10 cellular contexts compared by ENCODE assay signal in the genomic region with DNA sequence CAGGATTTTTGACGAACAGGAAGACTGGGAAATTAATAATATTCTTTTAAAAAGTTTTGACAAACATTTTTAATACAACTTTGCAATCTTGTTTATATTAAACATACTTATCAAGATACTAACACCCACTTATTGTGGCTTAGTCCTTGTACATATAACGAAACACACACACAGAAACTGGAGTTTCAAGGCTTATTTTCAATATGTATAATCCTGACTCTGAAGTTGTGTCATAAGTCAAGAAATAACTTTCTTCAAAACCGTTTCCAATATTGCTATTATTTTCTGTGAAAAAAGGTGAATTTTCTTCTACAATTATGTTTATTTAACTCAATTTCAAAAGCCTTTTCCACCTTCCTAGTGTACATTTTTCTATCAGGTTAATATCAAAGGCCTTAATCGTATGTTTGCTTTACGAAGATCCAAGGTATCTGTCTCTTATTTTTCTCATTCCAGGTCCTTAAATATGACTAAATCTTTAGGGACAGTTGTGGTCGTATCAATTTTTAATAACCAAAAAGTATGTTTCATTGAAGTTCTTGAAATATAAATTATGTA. TPM values are rescaled to one million over a fixed set of nuclear protein-coding genes. Genes with fewer than 3 reads are reported as not detected.
DNase-seq lines count a peak whose midpoint lies in the region; ATAC-seq lines count a peak whose summit lies in the region.
"Had no signal": no experiment of that assay in that cellular context is flagged by ENCODE, and none has a peak within 500 bp of the region (broad histone marks: within the 10 kb centered on the region; RNA-seq: fewer than 3 reads in every experiment).

No MANE protein-coding gene starts in this region.

- intact Hi-C loops in activated CD4-positive, alpha-beta memory T cell treated with anti-CD3 and anti-CD28 coated beads for 36 hours (cut with micrococcal nuclease) = loop anchor here (10.0 kb wide), 1 partner anchor 223 kb away; no protein-coding TSS in a partner anchor
- intact Hi-C loops in sciatic nerve (cut with DNase I) = no loop called here

- H3K4me3 Mint-ChIP-seq in activated CD4-positive, alpha-beta memory T cell treated with anti-CD3 and anti-CD28 coated beads, Interleukin-2, amount 10 ng/mL, durations not matched to agents 7 days and 5 days = peak overlapping the region; percentile 90
- H3K4me3 Mint-ChIP-seq in activated CD4-positive, alpha-beta memory T cell treated with anti-CD3 and anti-CD28 coated beads for 36 hours = no peak overlapping the region

- ATAC-seq in HG02798 (IDR thresholded peaks at IDR 0.05; ENCODE audit: poor library complexity, unreplicated experiment) (no peak), GM21576 (IDR thresholded peaks at IDR 0.05; ENCODE audit: unreplicated experiment) (no peak), sciatic nerve (no peak)

- no peak overlapping the region for H3K27ac ChIP-seq in duodenal mucosa (ENCODE audit: low read depth, low read length)

- peak overlapping the region in 1 of 2 donors; percentile 6 for H3K9ac ChIP-seq in duodenal mucosa (ENCODE audit: low read depth in 1 of 2, low read length in 2 of 2)

- peaks cover 58% of the 10 kb centered on the region for H3K36me3 Mint-ChIP-seq in activated CD4-positive, alpha-beta memory T cell treated with anti-CD3 and anti-CD28 coated beads, Interleukin-2, amount 10 ng/mL, durations not matched to agents 7 days and 5 days (ENCODE audit: low read depth)
- H3K36me3 Mint-ChIP-seq in activated CD4-positive, alpha-beta memory T cell treated with anti-CD3 and anti-CD28 coated beads for 36 hours = peaks cover 13% of the 10 kb centered on the region

- DNase-seq in activated CD4-positive, alpha-beta memory T cell treated with anti-CD3 and anti-CD28 coated beads, Interleukin-2, amount 10 ng/mL, durations not matched to agents 7 days and 5 days = no peak
- no peak for DNase-seq in activated CD4-positive, alpha-beta memory T cell treated with anti-CD3 and anti-CD28 coated beads for 36 hours
- no peak for DNase-seq in MG63
- peak; percentile 56 for DNase-seq in superior temporal gyrus (ENCODE audit: extremely low spot score)
- no peak for DNase-seq in sciatic nerve (ENCODE audit: low spot score)
- DNase-seq: stomach had no signal

- CTCF ChIA-PET in activated CD4-positive, alpha-beta memory T cell treated with anti-CD3 and anti-CD28 coated beads, Interleukin-2, amount 10 ng/mL, durations not matched to agents 7 days and 5 days (lab: Charles Lee) = interaction anchor here (1.1 kb wide), 1 partner anchor 1317 kb away, joined by 8 read pairs; no protein-coding TSS in a partner anchor
- CTCF ChIA-PET in activated CD4-positive, alpha-beta memory T cell treated with anti-CD3 and anti-CD28 coated beads for 36 hours (lab: Charles Lee) = interaction anchor here (1.9 to 4.1 kb wide), 3 partner anchors 12 to 99 kb away, joined by 7 to 25 read pairs (median 20); partner anchors contain the start of gene FAF1

- H3K36me3 ChIP-seq in MG63 = peaks cover 34% of the 10 kb centered on the region
- no peaks in the 10 kb centered on the region for H3K36me3 ChIP-seq in duodenal mucosa (ENCODE audit: control insufficient read depth in 1 of 2, insufficient read depth in 2 of 2, low read length in 2 of 2)
- H3K36me3 ChIP-seq: stomach had no signal

- peaks cover 42% of the 10 kb centered on the region for H3K4me1 Mint-ChIP-seq in activated CD4-positive, alpha-beta memory T cell treated with anti-CD3 and anti-CD28 coated beads, Interleukin-2, amount 10 ng/mL, durations not matched to agents 7 days and 5 days
- peaks cover 37% of the 10 kb centered on the region for H3K4me1 Mint-ChIP-seq in activated CD4-positive, alpha-beta memory T cell treated with anti-CD3 and anti-CD28 coated beads for 36 hours (ENCODE audit: low read depth)

- POLR2A ChIA-PET in activated CD4-positive, alpha-beta memory T cell treated with anti-CD3 and anti-CD28 coated beads, Interleukin-2, amount 10 ng/mL, durations not matched to agents 7 days and 5 days (lab: Charles Lee) = interaction anchor here (1.0 to 4.2 kb wide), 4 partner anchors 11 to 265 kb away, joined by 3 to 150 read pairs (median 16); partner anchors contain the start of genes FAF1 and RNF11
- POLR2A ChIA-PET in activated CD4-positive, alpha-beta memory T cell treated with anti-CD3 and anti-CD28 coated beads for 36 hours (lab: Charles Lee) = interaction anchor here (3.2 kb wide), 1 partner anchor 11 kb away, joined by 20 read pairs; the partner anchor contains the start of gene FAF1

- no peaks in the 10 kb centered on the region for H3K9me3 Mint-ChIP-seq in activated CD4-positive, alpha-beta memory T cell treated with anti-CD3 and anti-CD28 coated beads, Interleukin-2, amount 10 ng/mL, durations not matched to agents 7 days and 5 days
- H3K9me3 Mint-ChIP-seq in activated CD4-positive, alpha-beta memory T cell treated with anti-CD3 and anti-CD28 coated beads for 36 hours = no peaks in the 10 kb centered on the region
- H3K9me3 Mint-ChIP-seq: central memory CD8-positive, alpha-beta T cell had no signal

- H3K27me3 Mint-ChIP-seq in activated CD4-positive, alpha-beta memory T cell treated with anti-CD3 and anti-CD28 coated beads, Interleukin-2, amount 10 ng/mL, durations not matched to agents 7 days and 5 days = peaks cover 36% of the 10 kb centered on the region
- H3K27me3 Mint-ChIP-seq in activated CD4-positive, alpha-beta memory T cell treated with anti-CD3 and anti-CD28 coated beads for 36 hours = peaks cover 35% of the 10 kb centered on the region

- H3K27ac Mint-ChIP-seq in activated CD4-positive, alpha-beta memory T cell treated with anti-CD3 and anti-CD28 coated beads, Interleukin-2, amount 10 ng/mL, durations not matched to agents 7 days and 5 days = no peak overlapping the region
- no peak overlapping the region for H3K27ac Mint-ChIP-seq in activated CD4-positive, alpha-beta memory T cell treated with anti-CD3 and anti-CD28 coated beads for 36 hours

- peak overlapping the region; percentile 81 for H3K4me3 ChIP-seq in MG63
- peak overlapping the region; percentile 13 to 23 for H3K4me3 ChIP-seq in duodenal mucosa (ENCODE audit: low read depth in 1 of 2, low read length in 2 of 2)

- H3K9me3 ChIP-seq in MG63 (no peaks in the 10 kb centered on the region), duodenal mucosa (ENCODE audit: control insufficient read depth in 1 of 2, low read length in 2 of 2) (no peaks in the 10 kb centered on the region)
- H3K9me3 ChIP-seq: stomach had no signal

- peaks cover 0 to 18% of the 10 kb centered on the region in 2 donors for H3K4me1 ChIP-seq in duodenal mucosa (ENCODE audit: control insufficient read depth in 1 of 2, insufficient read depth in 2 of 2, low read length in 2 of 2)

- H3K27me3 ChIP-seq in MG63 = no peaks in the 10 kb centered on the region
- no peaks in the 10 kb centered on the region for H3K27me3 ChIP-seq in duodenal mucosa (ENCODE audit: control insufficient read depth in 1 of 2, insufficient read depth in 2 of 2, low read length in 2 of 2)

RNA-seq across cellular contexts. Expression of gene CDKN2C, which starts 1.8 kb away (rescaled TPM):
- total RNA-seq in activated CD4-positive, alpha-beta memory T cell treated with anti-CD3 and anti-CD28 coated beads, Interleukin-2, amount 10 ng/mL, durations not matched to agents 7 days and 5 days = 10 to 100 TPM; 53.1 to 56.1 TPM
- 10 to 100 TPM; 15.5 to 16.8 TPM for total RNA-seq in activated CD4-positive, alpha-beta memory T cell treated with anti-CD3 and anti-CD28 coated beads for 36 hours
- total RNA-seq in MG63 (2014; rRNA removed; shearing (Covaris generic); ENCODE audit: low replicate concordance) = 80.5 and 107 TPM in 2 replicates
- total RNA-seq in sciatic nerve = 17.2 TPM

RNA-seq across cellular contexts. Expression of gene FAF1, which starts 11.8 kb away (rescaled TPM):
- 10 to 100 TPM; 71.3 to 75.1 TPM for total RNA-seq in activated CD4-positive, alpha-beta memory T cell treated with anti-CD3 and anti-CD28 coated beads, Interleukin-2, amount 10 ng/mL, durations not matched to agents 7 days and 5 days
- 10 to 100 TPM; 77.0 to 84.6 TPM for total RNA-seq in activated CD4-positive, alpha-beta memory T cell treated with anti-CD3 and anti-CD28 coated beads for 36 hours
- 58.6 and 111 TPM in 2 replicates for total RNA-seq in MG63 (2014; rRNA removed; shearing (Covaris generic); ENCODE audit: low replicate concordance)
- 54.7 TPM for total RNA-seq in sciatic nerve
